8 cellular contexts compared by ENCODE assay signal in the genomic region with DNA sequence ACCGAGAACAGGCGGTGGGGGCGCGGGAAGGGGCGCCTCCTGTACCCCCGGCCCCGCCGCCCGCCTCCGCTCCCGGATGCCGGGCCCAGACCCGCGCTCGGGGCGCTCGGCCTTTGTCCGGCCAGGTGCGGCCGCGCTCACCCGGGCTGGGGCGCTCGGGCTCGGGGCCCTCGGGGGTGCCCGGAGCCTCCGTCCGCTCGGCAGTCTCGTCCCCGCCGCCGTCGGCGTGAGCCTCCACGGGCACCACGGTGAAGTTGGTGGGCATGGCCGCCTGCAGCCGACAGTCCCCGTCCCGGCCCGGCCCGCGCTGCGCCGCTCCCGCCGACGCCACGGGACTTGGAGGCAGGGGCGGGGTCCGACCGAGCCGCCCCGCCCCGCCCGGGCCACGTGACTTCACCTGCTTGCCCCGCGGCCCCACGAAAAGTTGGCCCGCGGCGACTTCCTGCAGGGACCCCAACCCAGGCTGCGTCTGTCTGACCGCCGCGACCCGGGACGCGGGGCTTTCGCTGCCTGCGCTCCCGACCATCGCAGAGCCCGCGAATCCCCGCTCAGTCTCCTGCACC. TPM values are rescaled to one million over a fixed set of nuclear protein-coding genes. Genes with fewer than 3 reads are reported as not detected.
DNase-seq lines count a peak whose midpoint lies in the region; ATAC-seq and TF ChIP-seq lines count a peak whose summit lies in the region.

A gene (minus strand): TSS at position 337 of the 563 bp plus-strand sequence. CDS start 72 bp downstream, at position 265.

- under 1% methylated on average over 38 of the region's 79 CpGs for WGBS in mesenchymal stem cell

- H3K36me3 ChIP-seq in Caco-2 (ENCODE audit: control insufficient read depth, insufficient read depth, low read length) = no peaks in the 10 kb centered on the region
- no peaks in the 10 kb centered on the region for H3K36me3 ChIP-seq in mesenchymal stem cell (ENCODE audit: control insufficient read depth in 1 of 2, insufficient read depth in 2 of 2, low read depth in 1 of 2, low read length in 2 of 2)

- H2AK5ac ChIP-seq in mesenchymal stem cell (ENCODE audit: low read length, severe bottlenecking) = no peak within 1 kb of the TSS

- no peak for TF ChIP-seq CTCF in Caco-2 (IDR thresholded peaks at IDR 0.05; ENCODE audit: insufficient read depth in 1 of 2, low read depth in 1 of 2, low read length in 1 of 2, severe bottlenecking in 1 of 2, unreplicated experiment in 1 of 2)

- peak within 1 kb of the TSS; percentile 63 to 84 for H3K14ac ChIP-seq in mesenchymal stem cell (ENCODE audit: low read length in 2 of 2)

- peak within 1 kb of the TSS; percentile 72 for H3K27ac Mint-ChIP-seq in Caco-2 (ENCODE audit: unreplicated experiment)
- H3K27ac Mint-ChIP-seq in activated CD4-positive, alpha-beta T cell treated with anti-CD3 and anti-CD28 coated beads, Interleukin-2, amount 10 ng/mL, durations not matched to agents 24 days and 14 days = peak within 1 kb of the TSS; percentile 88

- peaks cover 11% of the 10 kb centered on the region for H3K4me1 Mint-ChIP-seq in Caco-2 (ENCODE audit: low read depth, unreplicated experiment)
- H3K4me1 Mint-ChIP-seq in activated CD4-positive, alpha-beta T cell treated with anti-CD3 and anti-CD28 coated beads, Interleukin-2, amount 10 ng/mL, durations not matched to agents 24 days and 14 days = peaks cover 30% of the 10 kb centered on the region

- POLR2A ChIA-PET in Caco-2 (lab: Charles Lee) = no interaction called here

- peak within 1 kb of the TSS; percentile 52 to 61 for H2BK12ac ChIP-seq in mesenchymal stem cell (ENCODE audit: low read length in 2 of 2)

- peaks cover 5% of the 10 kb centered on the region for H3K36me3 Mint-ChIP-seq in Caco-2 (ENCODE audit: insufficient read depth, unreplicated experiment)
- H3K36me3 Mint-ChIP-seq in activated CD4-positive, alpha-beta T cell treated with anti-CD3 and anti-CD28 coated beads, Interleukin-2, amount 10 ng/mL, durations not matched to agents 24 days and 14 days (ENCODE audit: low read depth) = peaks cover 2% of the 10 kb centered on the region

- peak within 1 kb of the TSS; percentile 74 for H4K91ac ChIP-seq in mesenchymal stem cell (ENCODE audit: low read length)

- H3K27me3 Mint-ChIP-seq in Caco-2 (ENCODE audit: insufficient read depth, unreplicated experiment) = no peaks in the 10 kb centered on the region
- H3K27me3 Mint-ChIP-seq in activated CD4-positive, alpha-beta T cell treated with anti-CD3 and anti-CD28 coated beads, Interleukin-2, amount 10 ng/mL, durations not matched to agents 24 days and 14 days = peaks cover 2% of the 10 kb centered on the region

- H3K23ac ChIP-seq in mesenchymal stem cell (ENCODE audit: low read length in 2 of 2) = no peak within 1 kb of the TSS

- peak within 1 kb of the TSS; percentile 30 for H2AFZ ChIP-seq in mesenchymal stem cell (ENCODE audit: low read depth, low read length)

- intact Hi-C loops in Caco-2 (cut with micrococcal nuclease; ENCODE audit: unreplicated experiment) = no loop called here
- intact Hi-C loops in activated CD4-positive, alpha-beta T cell treated with anti-CD3 and anti-CD28 coated beads, Interleukin-2, amount 10 ng/mL, durations not matched to agents 24 days and 14 days (cut with micrococcal nuclease) = loop anchor here (1.0 to 10.0 kb wide), 2 partner anchors 203 to 220 kb away; a partner anchor contains a TSS

- peak within 1 kb of the TSS; percentile 47 to 79 for H3K18ac ChIP-seq in mesenchymal stem cell (ENCODE audit: low read depth in 1 of 2, low read length in 2 of 2)

- H3K27ac ChIP-seq in mesenchymal stem cell (ENCODE audit: low read length, poor library complexity, severe bottlenecking) = no peak within 1 kb of the TSS

- peak within 1 kb of the TSS; percentile 74 for H2BK15ac ChIP-seq in mesenchymal stem cell (ENCODE audit: low read depth, poor library complexity, severe bottlenecking)

- H3K27me3 ChIP-seq in Caco-2 (replicated peaks; ENCODE audit: control insufficient read depth, insufficient read depth, low read length) (no peaks in the 10 kb centered on the region), mesenchymal stem cell (ENCODE audit: control insufficient read depth in 1 of 2, insufficient read depth in 1 of 2, low read length in 2 of 2) (peaks cover 34 to 38% of the 10 kb centered on the region in 2 experiments)

- H3K4me1 ChIP-seq in Caco-2 = peaks cover 27% of the 10 kb centered on the region
- H3K4me1 ChIP-seq in mesenchymal stem cell (ENCODE audit: control insufficient read depth, insufficient read depth, low read depth, low read length) = peaks cover 13% of the 10 kb centered on the region

- H3K79me1 ChIP-seq in mesenchymal stem cell (replicated peaks; ENCODE audit: low read length, poor library complexity, severe bottlenecking) = no peaks in the 10 kb centered on the region

- no peaks in the 10 kb centered on the region for H3K9me3 Mint-ChIP-seq in Caco-2 (ENCODE audit: unreplicated experiment)
- no peaks in the 10 kb centered on the region for H3K9me3 Mint-ChIP-seq in activated CD4-positive, alpha-beta T cell treated with anti-CD3 and anti-CD28 coated beads, Interleukin-2, amount 10 ng/mL, durations not matched to agents 24 days and 14 days

- peak within 1 kb of the TSS; percentile 82 for H3K9ac ChIP-seq in mesenchymal stem cell (ENCODE audit: low read length)

- no peak within 1 kb of the TSS for H2BK5ac ChIP-seq in mesenchymal stem cell (ENCODE audit: low read depth, low read length, poor library complexity, severe bottlenecking)

- H3K4ac ChIP-seq in mesenchymal stem cell (ENCODE audit: low read depth in 1 of 2, low read length in 2 of 2) = peak within 1 kb of the TSS; percentile 40 to 70

- CTCF ChIA-PET in Caco-2 (lab: Charles Lee) = no interaction called here

- no TSS peak for BruUV-seq in Caco-2 (replicated peaks; lab: Mats Ljungman, UMichigan)

- peak within 1 kb of the TSS; percentile 77 for H3K4me3 Mint-ChIP-seq in Caco-2 (ENCODE audit: unreplicated experiment)
- peak within 1 kb of the TSS; percentile 91 for H3K4me3 Mint-ChIP-seq in activated CD4-positive, alpha-beta T cell treated with anti-CD3 and anti-CD28 coated beads, Interleukin-2, amount 10 ng/mL, durations not matched to agents 24 days and 14 days

- ATAC-seq in GM21529 (IDR thresholded peaks at IDR 0.05; ENCODE audit: unreplicated experiment) = peak; percentile 80
- ATAC-seq in HG03469 (IDR thresholded peaks at IDR 0.05; ENCODE audit: unreplicated experiment) = no peak

- H3K4me3 ChIP-seq in Caco-2 (ENCODE audit: low read depth, low read length) (peak within 1 kb of the TSS; percentile 85), mesenchymal stem cell (ENCODE audit: insufficient read depth in 1 of 2, low read depth in 1 of 2, low read length in 2 of 2) (peak within 1 kb of the TSS; percentile 59 to 76)

- peak within 1 kb of the TSS; percentile 85 for H4K8ac ChIP-seq in mesenchymal stem cell (ENCODE audit: low read length)

- peak within 1 kb of the TSS; percentile 82 for H2BK120ac ChIP-seq in mesenchymal stem cell (ENCODE audit: low read depth, low read length)

- H3K4me2 ChIP-seq in mesenchymal stem cell (ENCODE audit: low read length, poor library complexity, severe bottlenecking) = peak within 1 kb of the TSS; percentile 80

- DNase-seq in Caco-2 (peak; percentile 65 to 83), NCI-H128 (lab: John Stamatoyannopoulos, UW; ENCODE audit: unreplicated experiment) (peak; percentile 22), ecto neural progenitor cell (ENCODE audit: low spot score) (peak; percentile 78), mesenchymal stem cell (no peak)
- DNase-seq in activated CD4-positive, alpha-beta T cell treated with anti-CD3 and anti-CD28 coated beads, Interleukin-2, amount 10 ng/mL, durations not matched to agents 24 days and 14 days = peak; percentile 93
- DNase-seq in stimulated activated CD8-positive, alpha-beta memory T cell treated with anti-CD3 and anti-CD28 coated beads, Interleukin-15, amount 100 ng/mL, for 48 hours (ENCODE audit: low read depth in 2 of 2) = peak; percentile 43 to 49

- no peaks in the 10 kb centered on the region for H3K9me3 ChIP-seq in Caco-2
- no peaks in the 10 kb centered on the region for H3K9me3 ChIP-seq in mesenchymal stem cell (ENCODE audit: control insufficient read depth, low read length)

RNA-seq across cellular contexts. Expression of the gene that starts here (rescaled TPM):
- 41.7 and 42.0 TPM in 2 replicates for total RNA-seq in Caco-2 (2022)
- total RNA-seq in activated CD4-positive, alpha-beta T cell treated with anti-CD3 and anti-CD28 coated beads, Interleukin-2, amount 10 ng/mL, durations not matched to agents 24 days and 14 days = 32.1 and 33.4 TPM in 2 replicates
- polyA plus RNA-seq in mesenchymal stem cell (2013, experiment 1 of 2) = 23.4 TPM
- polyA plus RNA-seq in mesenchymal stem cell (2013, experiment 2 of 2) = 22.9 TPM
